In the genomic region with DNA sequence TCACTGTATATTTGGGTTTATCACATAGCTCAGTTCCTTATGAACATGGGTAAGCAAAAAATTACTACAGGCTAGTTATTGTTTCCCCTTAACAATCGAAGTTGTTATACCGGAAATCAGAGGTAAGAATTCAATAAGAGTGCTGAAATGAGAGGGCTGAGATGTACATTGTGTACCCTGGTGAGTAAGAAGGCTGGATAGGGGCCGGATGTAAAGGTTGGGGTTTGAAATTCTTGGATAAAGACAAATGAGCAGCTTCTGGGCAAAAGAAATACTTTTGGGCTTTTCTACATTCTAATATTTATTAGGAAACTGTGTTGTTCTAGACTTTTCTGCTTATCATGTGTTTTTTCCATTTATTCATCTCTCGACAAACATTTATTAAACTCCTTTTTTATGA, we compare ENCODE assay signal across 1 cellular context.
TF ChIP-seq lines count a peak whose summit lies in the region.

No MANE protein-coding gene starts in this region.

TF ChIP-seq in GM23338, 12 proteins besides CTCF, POLR2A, EP300 and RAD21 (continued from another document):
- TF ChIP-seq, protein P1, sequence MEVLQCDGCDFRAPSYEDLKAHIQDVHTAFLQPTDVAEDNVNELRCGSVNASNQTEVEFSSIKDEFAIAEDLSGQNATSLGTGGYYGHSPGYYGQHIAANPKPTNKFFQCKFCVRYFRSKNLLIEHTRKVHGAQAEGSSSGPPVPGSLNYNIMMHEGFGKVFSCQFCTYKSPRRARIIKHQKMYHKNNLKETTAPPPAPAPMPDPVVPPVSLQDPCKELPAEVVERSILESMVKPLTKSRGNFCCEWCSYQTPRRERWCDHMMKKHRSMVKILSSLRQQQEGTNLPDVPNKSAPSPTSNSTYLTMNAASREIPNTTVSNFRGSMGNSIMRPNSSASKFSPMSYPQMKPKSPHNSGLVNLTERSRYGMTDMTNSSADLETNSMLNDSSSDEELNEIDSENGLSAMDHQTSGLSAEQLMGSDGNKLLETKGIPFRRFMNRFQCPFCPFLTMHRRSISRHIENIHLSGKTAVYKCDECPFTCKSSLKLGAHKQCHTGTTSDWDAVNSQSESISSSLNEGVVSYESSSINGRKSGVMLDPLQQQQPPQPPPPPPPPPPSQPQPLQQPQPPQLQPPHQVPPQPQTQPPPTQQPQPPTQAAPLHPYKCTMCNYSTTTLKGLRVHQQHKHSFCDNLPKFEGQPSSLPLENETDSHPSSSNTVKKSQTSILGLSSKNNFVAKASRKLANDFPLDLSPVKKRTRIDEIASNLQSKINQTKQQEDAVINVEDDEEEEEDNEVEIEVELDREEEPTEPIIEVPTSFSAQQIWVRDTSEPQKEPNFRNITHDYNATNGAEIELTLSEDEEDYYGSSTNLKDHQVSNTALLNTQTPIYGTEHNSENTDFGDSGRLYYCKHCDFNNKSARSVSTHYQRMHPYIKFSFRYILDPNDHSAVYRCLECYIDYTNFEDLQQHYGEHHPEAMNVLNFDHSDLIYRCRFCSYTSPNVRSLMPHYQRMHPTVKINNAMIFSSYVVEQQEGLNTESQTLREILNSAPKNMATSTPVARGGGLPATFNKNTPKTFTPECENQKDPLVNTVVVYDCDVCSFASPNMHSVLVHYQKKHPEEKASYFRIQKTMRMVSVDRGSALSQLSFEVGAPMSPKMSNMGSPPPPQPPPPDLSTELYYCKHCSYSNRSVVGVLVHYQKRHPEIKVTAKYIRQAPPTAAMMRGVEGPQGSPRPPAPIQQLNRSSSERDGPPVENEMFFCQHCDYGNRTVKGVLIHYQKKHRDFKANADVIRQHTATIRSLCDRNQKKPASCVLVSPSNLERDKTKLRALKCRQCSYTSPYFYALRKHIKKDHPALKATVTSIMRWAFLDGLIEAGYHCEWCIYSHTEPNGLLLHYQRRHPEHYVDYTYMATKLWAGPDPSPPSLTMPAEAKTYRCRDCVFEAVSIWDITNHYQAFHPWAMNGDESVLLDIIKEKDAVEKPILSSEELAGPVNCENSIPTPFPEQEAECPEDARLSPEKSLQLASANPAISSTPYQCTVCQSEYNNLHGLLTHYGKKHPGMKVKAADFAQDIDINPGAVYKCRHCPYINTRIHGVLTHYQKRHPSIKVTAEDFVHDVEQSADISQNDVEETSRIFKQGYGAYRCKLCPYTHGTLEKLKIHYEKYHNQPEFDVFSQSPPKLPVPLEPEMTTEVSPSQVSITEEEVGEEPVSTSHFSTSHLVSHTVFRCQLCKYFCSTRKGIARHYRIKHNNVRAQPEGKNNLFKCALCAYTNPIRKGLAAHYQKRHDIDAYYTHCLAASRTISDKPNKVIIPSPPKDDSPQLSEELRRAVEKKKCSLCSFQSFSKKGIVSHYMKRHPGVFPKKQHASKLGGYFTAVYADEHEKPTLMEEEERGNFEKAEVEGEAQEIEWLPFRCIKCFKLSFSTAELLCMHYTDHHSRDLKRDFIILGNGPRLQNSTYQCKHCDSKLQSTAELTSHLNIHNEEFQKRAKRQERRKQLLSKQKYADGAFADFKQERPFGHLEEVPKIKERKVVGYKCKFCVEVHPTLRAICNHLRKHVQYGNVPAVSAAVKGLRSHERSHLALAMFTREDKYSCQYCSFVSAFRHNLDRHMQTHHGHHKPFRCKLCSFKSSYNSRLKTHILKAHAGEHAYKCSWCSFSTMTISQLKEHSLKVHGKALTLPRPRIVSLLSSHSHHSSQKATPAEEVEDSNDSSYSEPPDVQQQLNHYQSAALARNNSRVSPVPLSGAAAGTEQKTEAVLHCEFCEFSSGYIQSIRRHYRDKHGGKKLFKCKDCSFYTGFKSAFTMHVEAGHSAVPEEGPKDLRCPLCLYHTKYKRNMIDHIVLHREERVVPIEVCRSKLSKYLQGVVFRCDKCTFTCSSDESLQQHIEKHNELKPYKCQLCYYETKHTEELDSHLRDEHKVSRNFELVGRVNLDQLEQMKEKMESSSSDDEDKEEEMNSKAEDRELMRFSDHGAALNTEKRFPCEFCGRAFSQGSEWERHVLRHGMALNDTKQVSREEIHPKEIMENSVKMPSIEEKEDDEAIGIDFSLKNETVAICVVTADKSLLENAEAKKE (CRISPR knock-in tag; IDR thresholded peaks at IDR 0.05), result no peak
- TF ChIP-seq, protein P2, sequence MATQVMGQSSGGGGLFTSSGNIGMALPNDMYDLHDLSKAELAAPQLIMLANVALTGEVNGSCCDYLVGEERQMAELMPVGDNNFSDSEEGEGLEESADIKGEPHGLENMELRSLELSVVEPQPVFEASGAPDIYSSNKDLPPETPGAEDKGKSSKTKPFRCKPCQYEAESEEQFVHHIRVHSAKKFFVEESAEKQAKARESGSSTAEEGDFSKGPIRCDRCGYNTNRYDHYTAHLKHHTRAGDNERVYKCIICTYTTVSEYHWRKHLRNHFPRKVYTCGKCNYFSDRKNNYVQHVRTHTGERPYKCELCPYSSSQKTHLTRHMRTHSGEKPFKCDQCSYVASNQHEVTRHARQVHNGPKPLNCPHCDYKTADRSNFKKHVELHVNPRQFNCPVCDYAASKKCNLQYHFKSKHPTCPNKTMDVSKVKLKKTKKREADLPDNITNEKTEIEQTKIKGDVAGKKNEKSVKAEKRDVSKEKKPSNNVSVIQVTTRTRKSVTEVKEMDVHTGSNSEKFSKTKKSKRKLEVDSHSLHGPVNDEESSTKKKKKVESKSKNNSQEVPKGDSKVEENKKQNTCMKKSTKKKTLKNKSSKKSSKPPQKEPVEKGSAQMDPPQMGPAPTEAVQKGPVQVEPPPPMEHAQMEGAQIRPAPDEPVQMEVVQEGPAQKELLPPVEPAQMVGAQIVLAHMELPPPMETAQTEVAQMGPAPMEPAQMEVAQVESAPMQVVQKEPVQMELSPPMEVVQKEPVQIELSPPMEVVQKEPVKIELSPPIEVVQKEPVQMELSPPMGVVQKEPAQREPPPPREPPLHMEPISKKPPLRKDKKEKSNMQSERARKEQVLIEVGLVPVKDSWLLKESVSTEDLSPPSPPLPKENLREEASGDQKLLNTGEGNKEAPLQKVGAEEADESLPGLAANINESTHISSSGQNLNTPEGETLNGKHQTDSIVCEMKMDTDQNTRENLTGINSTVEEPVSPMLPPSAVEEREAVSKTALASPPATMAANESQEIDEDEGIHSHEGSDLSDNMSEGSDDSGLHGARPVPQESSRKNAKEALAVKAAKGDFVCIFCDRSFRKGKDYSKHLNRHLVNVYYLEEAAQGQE (IDR thresholded peaks at IDR 0.05; ENCODE audit: unreplicated experiment), result no peak
- no peak for TF ChIP-seq NANOG (IDR thresholded peaks at IDR 0.05; ENCODE audit: borderline replicate concordance)
- TF ChIP-seq, protein P3, sequence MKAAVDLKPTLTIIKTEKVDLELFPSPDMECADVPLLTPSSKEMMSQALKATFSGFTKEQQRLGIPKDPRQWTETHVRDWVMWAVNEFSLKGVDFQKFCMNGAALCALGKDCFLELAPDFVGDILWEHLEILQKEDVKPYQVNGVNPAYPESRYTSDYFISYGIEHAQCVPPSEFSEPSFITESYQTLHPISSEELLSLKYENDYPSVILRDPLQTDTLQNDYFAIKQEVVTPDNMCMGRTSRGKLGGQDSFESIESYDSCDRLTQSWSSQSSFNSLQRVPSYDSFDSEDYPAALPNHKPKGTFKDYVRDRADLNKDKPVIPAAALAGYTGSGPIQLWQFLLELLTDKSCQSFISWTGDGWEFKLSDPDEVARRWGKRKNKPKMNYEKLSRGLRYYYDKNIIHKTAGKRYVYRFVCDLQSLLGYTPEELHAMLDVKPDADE (IDR thresholded peaks at IDR 0.05), result no peak
- TF ChIP-seq POLR2AphosphoS5 (IDR thresholded peaks at IDR 0.05; ENCODE audit: low read depth), result no peak
